9 cellular contexts compared by ENCODE assay signal in the genomic region with DNA sequence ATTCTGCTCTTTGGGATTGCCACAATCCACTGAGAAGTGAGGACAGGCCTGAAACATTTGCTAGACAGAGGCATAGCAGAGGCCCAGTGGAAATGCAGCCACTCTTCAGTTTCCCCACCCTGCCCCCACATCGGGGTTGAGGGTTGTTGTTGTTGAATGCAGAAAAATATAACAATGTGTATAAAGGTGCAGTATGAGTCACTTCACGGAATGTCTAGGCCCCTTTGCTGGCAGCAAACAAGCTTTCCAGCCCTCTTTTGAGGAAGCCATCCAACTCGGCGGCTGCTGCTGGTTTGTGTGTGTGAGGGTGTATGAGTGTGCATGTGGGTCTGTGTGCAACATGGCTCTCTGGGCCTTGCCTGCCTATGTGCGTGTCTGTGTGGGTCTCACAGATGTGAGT. TPM values are rescaled to one million over a fixed set of nuclear protein-coding genes. Genes with fewer than 3 reads are reported as not detected.
A peak's percentile ranks its signal among the peaks of the same experiment; 100 is the strongest.
DNase-seq lines count a peak whose midpoint lies in the region; ATAC-seq, FAIRE-seq and TF ChIP-seq lines count a peak whose summit lies in the region.
"Had no signal": no experiment of that assay in that cellular context is flagged by ENCODE, and none has a peak within 500 bp of the region (broad histone marks: within the 10 kb centered on the region; RNA-seq: fewer than 3 reads in every experiment).

No MANE protein-coding gene starts in this region.

- no peak overlapping the region for H2AK5ac ChIP-seq in H9 (ENCODE audit: insufficient read length, low read length)

- H3K9me3 ChIP-seq in DOHH2 (ENCODE audit: control insufficient read depth, insufficient read depth, low read length), result no peaks in the 10 kb centered on the region
- no peaks in the 10 kb centered on the region for H3K9me3 ChIP-seq in MG63
- H3K9me3 ChIP-seq in H9 (ENCODE audit: control insufficient read depth, low read depth, low read length), result peaks cover 8% of the 10 kb centered on the region

- no peak overlapping the region for H3K18ac ChIP-seq in H9 (ENCODE audit: insufficient read length, low read depth, low read length)

- no peak overlapping the region for H4K8ac ChIP-seq in H9 (replicated peaks; ENCODE audit: insufficient read length, low read depth, low read length)

- peaks cover 4 to 20% of the 10 kb centered on the region in 2 experiments; a peak in 3 of 4 replicates for H3K4me1 Mint-ChIP-seq in H9

- no peak overlapping the region for H2AFZ ChIP-seq in H9 (ENCODE audit: low read length)

- no peak overlapping the region for H3K14ac ChIP-seq in H9 (ENCODE audit: insufficient read depth, low read length)

- WGBS in H9 (ENCODE audit: extremely low coverage, insufficient read length, low lambda C conversion rate), result no CpG with 5 or more reads among the region's 5 CpGs

- no peak overlapping the region for H3K27ac ChIP-seq in DOHH2 (ENCODE audit: low read depth, low read length)
- peak overlapping the region; percentile 49 for H3K27ac ChIP-seq in rectal smooth muscle tissue (ENCODE audit: low read depth, low read length)
- no peak overlapping the region for H3K27ac ChIP-seq in H9 (ENCODE audit: insufficient read length, low read depth, low read length)

- peaks cover 39% of the 10 kb centered on the region for H3K4me1 ChIP-seq in DOHH2 (ENCODE audit: control insufficient read depth, low read length)
- peaks cover 6% of the 10 kb centered on the region for H3K4me1 ChIP-seq in rectal smooth muscle tissue (ENCODE audit: control insufficient read depth, insufficient read depth, low read length)
- H3K4me1 ChIP-seq in H9 (ENCODE audit: insufficient read depth, low read length), result no peaks in the 10 kb centered on the region; the same call in 1 of the 2 replicates

- H3K9ac ChIP-seq in rectal smooth muscle tissue (ENCODE audit: low read length) (no peak overlapping the region), H9 (ENCODE audit: extremely low read depth, insufficient read length, low read length) (no peak overlapping the region)

- no peak overlapping the region for H3K4me3 Mint-ChIP-seq in H9

- H3K56ac ChIP-seq in H9 (ENCODE audit: insufficient read length, low read depth, low read length), result no peak overlapping the region

- H3K23me2 ChIP-seq in H9 (ENCODE audit: insufficient read length, low read depth, low read length, poor library complexity, severe bottlenecking), result peaks cover 3% of the 10 kb centered on the region

- no peaks in the 10 kb centered on the region for H3K79me2 ChIP-seq in DOHH2 (ENCODE audit: control insufficient read depth, low read length)
- H3K79me2 ChIP-seq in H9 (ENCODE audit: insufficient read depth, low read length), result no peaks in the 10 kb centered on the region

- H3K36me3 ChIP-seq in DOHH2 (ENCODE audit: control insufficient read depth, low read length), result no peaks in the 10 kb centered on the region
- H3K36me3 ChIP-seq in MG63, result no peaks in the 10 kb centered on the region
- H3K36me3 ChIP-seq in rectal smooth muscle tissue (ENCODE audit: control insufficient read depth, insufficient read depth, low read length), result no peaks in the 10 kb centered on the region

- no peak overlapping the region for H3K4ac ChIP-seq in H9 (ENCODE audit: low read depth, low read length)

- no peak overlapping the region for H3T11ph ChIP-seq in H9 (ENCODE audit: low read length)

- no peak overlapping the region for H4K5ac ChIP-seq in H9 (ENCODE audit: insufficient read length, low read depth, low read length)

- no peak overlapping the region for H2BK120ac ChIP-seq in H9 (ENCODE audit: low read depth, low read length, poor library complexity, severe bottlenecking)

- H3K27me3 ChIP-seq in DOHH2 (ENCODE audit: control insufficient read depth, low read length) (no peaks in the 10 kb centered on the region), MG63 (no peaks in the 10 kb centered on the region), rectal smooth muscle tissue (ENCODE audit: control insufficient read depth, insufficient read depth, low read length) (peaks cover 2% of the 10 kb centered on the region), H9 (ENCODE audit: insufficient read depth, low read length) (no peaks in the 10 kb centered on the region)

- H3K36me3 Mint-ChIP-seq in H9 (ENCODE audit: insufficient read depth in 1 of 3, low read depth in 3 of 3), result no peaks in the 10 kb centered on the region; a peak in 1 of 7 replicates

- no peaks in the 10 kb centered on the region for H3F3A ChIP-seq in DOHH2 (ENCODE audit: control insufficient read depth, insufficient read depth)

- no peak for FAIRE-seq in D721Med (lab: Jason Lieb, UNC)

- no peak overlapping the region for H2BK20ac ChIP-seq in H9 (ENCODE audit: low read depth, low read length, poor library complexity, severe bottlenecking)

- peak overlapping the region in 1 of 3 experiments; percentile 7; a peak in 1 of 7 replicates for H3K27ac Mint-ChIP-seq in H9

- H2BK5ac ChIP-seq in H9 (ENCODE audit: insufficient read length, low read length), result no peak overlapping the region

- H3K23ac ChIP-seq in H9 (ENCODE audit: insufficient read length, low read depth, low read length), result no peak overlapping the region

- no peak for ATAC-seq in HG02981 (IDR thresholded peaks at IDR 0.05; ENCODE audit: unreplicated experiment)

- H4K20me1 ChIP-seq in DOHH2 (ENCODE audit: control insufficient read depth, insufficient read depth, low read depth, low read length), result no peaks in the 10 kb centered on the region
- no peaks in the 10 kb centered on the region for H4K20me1 ChIP-seq in H9 (ENCODE audit: control insufficient read depth, insufficient read depth, insufficient read length)

- H3K4me3 ChIP-seq in DOHH2 (ENCODE audit: low read length), result no peak overlapping the region
- H3K4me3 ChIP-seq in MG63, result no peak overlapping the region
- H3K4me3 ChIP-seq in choroid plexus epithelial cell (ENCODE audit: low read depth, low read length), result no peak overlapping the region
- H3K4me3 ChIP-seq in rectal smooth muscle tissue (ENCODE audit: low read length), result peak overlapping the region; percentile 15

- no peak overlapping the region for H2BK12ac ChIP-seq in H9 (ENCODE audit: insufficient read length, low read depth, low read length)

- DNase-seq in MG63 (peak; percentile 71), choroid plexus epithelial cell (ENCODE audit: low read depth) (peak; percentile 89), H9 (no peak), D721Med (ENCODE audit: insufficient read length, low spot score) (no peak)
- no peak for DNase-seq in activated T-cell treated with anti-CD3 and anti-CD28 coated beads, Interleukin-2, amount 50 U/mL, for 1 hour
- DNase-seq: NCI-H2227 treated with DMSO at 0.1 percent for 48 hours had no signal

- H3K79me1 ChIP-seq in H9 (ENCODE audit: insufficient read depth, low read depth, low read length, poor library complexity, severe bottlenecking), result no peaks in the 10 kb centered on the region

- H3K9me3 Mint-ChIP-seq in H9, result peaks cover 0 to 80% of the 10 kb centered on the region in 2 experiments; a peak in 3 of 5 replicates

- no peak for TF ChIP-seq CTCF in DOHH2 (IDR thresholded peaks at IDR 0.05; ENCODE audit: low read depth, low read length, poor library complexity, severe bottlenecking)
- no peak for TF ChIP-seq CTCF in choroid plexus epithelial cell (conservative IDR thresholded peaks at IDR 0.05; ENCODE audit: low read depth, low read length)
- no peak for TF ChIP-seq CTCF in H9 (conservative IDR thresholded peaks at IDR 0.05)
- no peak for TF ChIP-seq CTCF in D721Med (IDR thresholded peaks at IDR 0.05; ENCODE audit: insufficient read depth, missing control alignments)

- no peak overlapping the region for H4K91ac ChIP-seq in H9 (ENCODE audit: insufficient read length, low read depth, low read length)

- H3K4me2 ChIP-seq in DOHH2 (ENCODE audit: low read length) (peak overlapping the region; percentile 36), H9 (ENCODE audit: insufficient read depth, insufficient read length, low read length) (no peak overlapping the region)

- H3K9me2 ChIP-seq in DOHH2 (replicated peaks; ENCODE audit: control insufficient read depth, low read length), result no peaks in the 10 kb centered on the region

- peaks cover 67% of the 10 kb centered on the region for H3K27me3 Mint-ChIP-seq in H9 (ENCODE audit: low read depth)

- no peak overlapping the region for H2BK15ac ChIP-seq in H9 (ENCODE audit: low read depth, low read length)

RNA-seq across cellular contexts. Expression of a gene that starts 8.1 kb away (rescaled TPM):
- 5.9 and 6.3 TPM in 2 replicates for total RNA-seq in MG63 (2014; rRNA removed; shearing (Covaris generic); ENCODE audit: low replicate concordance)
- total RNA-seq in H9 (2021), result 0.59 and 0.81 TPM in 2 replicates

RNA-seq across cellular contexts. Expression of a gene that starts 47.2 kb away (rescaled TPM):
- total RNA-seq in MG63 (2014; rRNA removed; shearing (Covaris generic); ENCODE audit: low replicate concordance), result 44.3 and 69.8 TPM in 2 replicates
- 43.7 and 45.9 TPM in 2 replicates for total RNA-seq in H9 (2021)

RNA-seq across cellular contexts. Expression of a gene that starts 53.4 kb away (rescaled TPM):
- total RNA-seq in MG63 (2014; rRNA removed; shearing (Covaris generic); ENCODE audit: low replicate concordance), result not detected in 2 replicates
- total RNA-seq in H9 (2021), result 0.59 and 0.92 TPM in 2 replicates

Comparison
In these comparisons a context has a peak if more than half of its experiments do, and no peak if none do; other contexts are left out.
1. DNase-seq: peak in MG63 (single experiment) and choroid plexus epithelial cell (single experiment); none in H9 (single experiment), D721Med (single experiment) and activated T-cell treated with anti-CD3 and anti-CD28 coated beads, Interleukin-2, amount 50 U/mL, for 1 hour (single experiment).